12 cellular contexts compared by ENCODE assay signal in the genomic region with DNA sequence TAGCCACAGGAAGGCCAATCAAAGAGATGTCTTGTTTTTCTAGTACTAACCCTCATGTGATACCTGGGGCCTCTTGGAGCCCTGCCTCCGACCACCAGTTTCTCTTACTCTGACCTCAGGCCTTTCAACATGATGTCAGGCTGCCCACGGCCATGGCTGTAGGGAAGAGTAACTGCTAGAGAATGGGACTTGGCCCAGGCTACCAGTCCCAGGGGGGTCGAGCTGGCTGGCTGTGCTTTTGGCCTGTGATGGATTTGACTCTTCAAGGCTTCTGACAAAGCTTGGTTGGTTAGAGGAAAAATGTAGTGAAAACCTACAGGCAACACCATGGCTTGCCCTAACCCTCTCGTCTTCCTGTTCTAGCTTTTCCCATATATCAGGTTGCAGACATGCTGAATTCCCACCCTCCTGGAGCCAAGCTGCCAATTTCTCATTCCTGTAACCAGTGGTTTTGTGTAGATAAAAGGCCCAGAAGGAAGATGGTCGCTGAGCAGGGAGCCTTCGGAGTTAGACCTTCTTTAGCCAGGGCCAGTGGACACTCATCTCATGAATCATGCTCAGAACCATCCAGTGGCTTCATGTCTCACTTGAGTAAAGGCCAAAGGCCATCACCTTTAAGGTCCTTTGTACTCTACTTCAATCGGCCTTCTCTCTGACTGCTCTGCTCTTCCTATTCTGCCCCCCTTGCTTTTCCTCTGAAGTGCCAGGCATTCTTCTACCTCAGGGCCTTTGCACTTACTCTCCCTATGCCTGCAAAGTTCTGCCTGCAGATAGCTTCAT. TPM values are rescaled to one million over a fixed set of nuclear protein-coding genes. Genes with fewer than 3 reads are reported as not detected.
DNase-seq lines count a peak whose midpoint lies in the region; ATAC-seq and TF ChIP-seq lines count a peak whose summit lies in the region.
"Had no signal": no experiment of that assay in that cellular context is flagged by ENCODE, and none has a peak within 500 bp of the region (broad histone marks: within the 10 kb centered on the region; RNA-seq: fewer than 3 reads in every experiment).

No MANE protein-coding gene starts in this region.

- peaks cover 2% of the 10 kb centered on the region for H3K79me2 ChIP-seq in ACC112 (ENCODE audit: control insufficient read depth, insufficient read depth, low read length, unreplicated experiment)
- no peaks in the 10 kb centered on the region for H3K79me2 ChIP-seq in H9 (ENCODE audit: insufficient read depth, low read length)

- H2BK5ac ChIP-seq in H9 (ENCODE audit: insufficient read length, low read length) (no peak overlapping the region), mesenchymal stem cell (ENCODE audit: low read depth, low read length, poor library complexity, severe bottlenecking) (no peak overlapping the region)

- H2BK12ac ChIP-seq in H9 (ENCODE audit: insufficient read length, low read depth, low read length): no peak overlapping the region
- no peak overlapping the region for H2BK12ac ChIP-seq in mesenchymal stem cell (ENCODE audit: low read length in 2 of 2)

- no peak overlapping the region for H3T11ph ChIP-seq in H9 (ENCODE audit: low read length)

- H3K9me3 Mint-ChIP-seq in H9: no peaks in the 10 kb centered on the region

- H4K91ac ChIP-seq in H9 (ENCODE audit: insufficient read length, low read depth, low read length): no peak overlapping the region
- no peak overlapping the region for H4K91ac ChIP-seq in mesenchymal stem cell (ENCODE audit: low read length)

- H3K9me3 ChIP-seq in H9 (ENCODE audit: control insufficient read depth, low read depth, low read length): no peaks in the 10 kb centered on the region
- no peaks in the 10 kb centered on the region for H3K9me3 ChIP-seq in mesenchymal stem cell (ENCODE audit: control insufficient read depth, low read length)

- H2BK120ac ChIP-seq in H9 (ENCODE audit: low read depth, low read length, poor library complexity, severe bottlenecking) (no peak overlapping the region), mesenchymal stem cell (ENCODE audit: low read depth, low read length) (no peak overlapping the region)

- H3K4me2 ChIP-seq in H9 (ENCODE audit: insufficient read depth, insufficient read length, low read length) (no peak overlapping the region), mesenchymal stem cell (ENCODE audit: low read length, poor library complexity, severe bottlenecking) (no peak overlapping the region)

- H3K23ac ChIP-seq in H9 (ENCODE audit: insufficient read length, low read depth, low read length) (no peak overlapping the region), mesenchymal stem cell (ENCODE audit: low read length in 2 of 2) (no peak overlapping the region)

- H3K23me2 ChIP-seq in H9 (ENCODE audit: insufficient read length, low read depth, low read length, poor library complexity, severe bottlenecking): no peaks in the 10 kb centered on the region

- H3K9ac ChIP-seq in H9 (ENCODE audit: extremely low read depth, insufficient read length, low read length): no peak overlapping the region
- H3K9ac ChIP-seq in mesenchymal stem cell (ENCODE audit: low read length): peak overlapping the region; percentile 56

- no peaks in the 10 kb centered on the region for H3K27me3 Mint-ChIP-seq in H9 (ENCODE audit: low read depth)

- in situ Hi-C loops in astrocyte of the spinal cord (cut with HindIII; ENCODE audit: low sequenced_read_pairs): no loop called here

- H3K36me3 ChIP-seq in ACC112 (ENCODE audit: insufficient read depth, low read length) (no peaks in the 10 kb centered on the region), mesenchymal stem cell (ENCODE audit: control insufficient read depth in 1 of 2, insufficient read depth in 2 of 2, low read depth in 1 of 2, low read length in 2 of 2) (peaks cover 3 to 10% of the 10 kb centered on the region in 2 experiments)

- H3K4me1 Mint-ChIP-seq in H9: no peaks in the 10 kb centered on the region

- H3K4ac ChIP-seq in H9 (ENCODE audit: low read depth, low read length): no peak overlapping the region
- H3K4ac ChIP-seq in mesenchymal stem cell (ENCODE audit: low read depth in 1 of 2, low read length in 2 of 2): no peak overlapping the region

- H2BK15ac ChIP-seq in H9 (ENCODE audit: low read depth, low read length) (no peak overlapping the region), mesenchymal stem cell (ENCODE audit: low read depth, poor library complexity, severe bottlenecking) (no peak overlapping the region)

- H3K27ac ChIP-seq in ACC112 (ENCODE audit: low read depth, low read length) (peak overlapping the region; percentile 64), H9 (ENCODE audit: insufficient read length, low read depth, low read length) (no peak overlapping the region), mesenchymal stem cell (ENCODE audit: low read length, poor library complexity, severe bottlenecking) (peak overlapping the region; percentile 0)

- no peak overlapping the region for H3K56ac ChIP-seq in H9 (ENCODE audit: insufficient read length, low read depth, low read length)

- no peaks in the 10 kb centered on the region for H4K20me1 ChIP-seq in H9 (ENCODE audit: control insufficient read depth, insufficient read depth, insufficient read length)

- peak overlapping the region; percentile 28 to 89 (median 65); a peak in 2 of 7 replicates for H3K27ac Mint-ChIP-seq in H9

- H3K27me3 ChIP-seq in ACC112 (ENCODE audit: insufficient read depth, low read length): no peaks in the 10 kb centered on the region
- H3K27me3 ChIP-seq in H9 (ENCODE audit: insufficient read depth, low read length): no peaks in the 10 kb centered on the region
- H3K27me3 ChIP-seq in mesenchymal stem cell (ENCODE audit: control insufficient read depth in 1 of 2, insufficient read depth in 1 of 2, low read length in 2 of 2): no peaks in the 10 kb centered on the region

- H3K4me1 ChIP-seq in ACC112 (ENCODE audit: control insufficient read depth, insufficient read depth, low read length, unreplicated experiment): peaks cover 15% of the 10 kb centered on the region
- no peaks in the 10 kb centered on the region for H3K4me1 ChIP-seq in H9 (ENCODE audit: insufficient read depth, low read length)
- H3K4me1 ChIP-seq in mesenchymal stem cell (ENCODE audit: control insufficient read depth, insufficient read depth, low read depth, low read length): peaks cover 9% of the 10 kb centered on the region

- no peak overlapping the region for H2BK20ac ChIP-seq in H9 (ENCODE audit: low read depth, low read length, poor library complexity, severe bottlenecking)

- H3K36me3 Mint-ChIP-seq in H9 (ENCODE audit: insufficient read depth in 1 of 3, low read depth in 3 of 3): peaks cover 1 to 7% (median 5%) of the 10 kb centered on the region in 3 experiments; a peak in 5 of 7 replicates

- no peak overlapping the region for H3K4me3 Mint-ChIP-seq in H9

- TF ChIP-seq CTCF in H9 (conservative IDR thresholded peaks at IDR 0.05) (no peak), astrocyte of the spinal cord (IDR thresholded peaks at IDR 0.05; ENCODE audit: low read depth, low read length) (no peak)

- no peak overlapping the region for H3K18ac ChIP-seq in H9 (ENCODE audit: insufficient read length, low read depth, low read length)
- no peak overlapping the region for H3K18ac ChIP-seq in mesenchymal stem cell (ENCODE audit: low read depth in 1 of 2, low read length in 2 of 2)

- H3K4me3 ChIP-seq in ACC112 (ENCODE audit: low read depth, low read length) (no peak overlapping the region), astrocyte of the spinal cord (ENCODE audit: low read depth, low read length) (no peak overlapping the region), mesenchymal stem cell (ENCODE audit: insufficient read depth in 1 of 2, low read depth in 1 of 2, low read length in 2 of 2) (peak overlapping the region in 1 of 2 experiments; percentile 27)

- H3K14ac ChIP-seq in H9 (ENCODE audit: insufficient read depth, low read length): no peak overlapping the region
- no peak overlapping the region for H3K14ac ChIP-seq in mesenchymal stem cell (ENCODE audit: low read length in 2 of 2)

- WGBS in H9 (ENCODE audit: extremely low coverage, insufficient read length, low lambda C conversion rate): no CpG with 5 or more reads among the region's 7 CpGs
- WGBS in mesenchymal stem cell: 50% methylated on average over 5 of the region's 7 CpGs

- DNase-seq in H9: no peak
- peak; percentile 92 for DNase-seq in astrocyte of the spinal cord (ENCODE audit: low read depth, low spot score)
- DNase-seq in mesenchymal stem cell: peak; percentile 35
- DNase-seq in dedifferentiated amniotic fluid mesenchymal stem cell (ENCODE audit: extremely low spot score): no peak
- no peak for DNase-seq in HPDE6-E6E7 (ENCODE audit: extremely low spot score)
- no peak for DNase-seq in SHP77 treated with DMSO at 0.1 percent for 48 hours (lab: John Stamatoyannopoulos, UW)
- DNase-seq: effector memory CD4-positive, alpha-beta T cell; H7; NCI-H1694; NCI-H774 had no signal

- peak overlapping the region; percentile 71 for H2AFZ ChIP-seq in ACC112 (ENCODE audit: low read length, unreplicated experiment)
- no peak overlapping the region for H2AFZ ChIP-seq in H9 (ENCODE audit: low read length)
- no peak overlapping the region for H2AFZ ChIP-seq in mesenchymal stem cell (ENCODE audit: low read depth, low read length)

- H2AK5ac ChIP-seq in H9 (ENCODE audit: insufficient read length, low read length) (no peak overlapping the region), mesenchymal stem cell (ENCODE audit: low read length, severe bottlenecking) (no peak overlapping the region)

- no peak for ATAC-seq in activated CD4-positive, CD25-positive, alpha-beta regulatory T cell treated with anti-CD3 and anti-CD28 coated beads, Interleukin-2, amount 50 U/mL, for 24 hours

- H4K8ac ChIP-seq in H9 (replicated peaks; ENCODE audit: insufficient read length, low read depth, low read length) (no peak overlapping the region), mesenchymal stem cell (ENCODE audit: low read length) (peak overlapping the region; percentile 14)

- H3K79me1 ChIP-seq in H9 (ENCODE audit: insufficient read depth, low read depth, low read length, poor library complexity, severe bottlenecking) (no peaks in the 10 kb centered on the region), mesenchymal stem cell (replicated peaks; ENCODE audit: low read length, poor library complexity, severe bottlenecking) (peaks cover 28% of the 10 kb centered on the region)

- H4K5ac ChIP-seq in H9 (ENCODE audit: insufficient read length, low read depth, low read length): no peak overlapping the region

RNA-seq across cellular contexts. Expression of a gene that starts 19.7 kb away (rescaled TPM):
- 9.4 and 9.5 TPM in 2 replicates for total RNA-seq in H9 (2021)
- polyA plus RNA-seq in mesenchymal stem cell (2013, experiment 1 of 2): 11.6 TPM
- 11.5 TPM for polyA plus RNA-seq in mesenchymal stem cell (2013, experiment 2 of 2)

RNA-seq across cellular contexts. Expression of a gene that starts 20.9 kb away (rescaled TPM):
- 82.1 and 84.2 TPM in 2 replicates for total RNA-seq in H9 (2021)
- 87.9 TPM for polyA plus RNA-seq in mesenchymal stem cell (2013, experiment 1 of 2)
- polyA plus RNA-seq in mesenchymal stem cell (2013, experiment 2 of 2): 88.7 TPM

Comparison
In these comparisons a context has a peak if more than half of its experiments do, and no peak if none do; other contexts are left out.
1. DNase-seq: peak in astrocyte of the spinal cord (single experiment) and mesenchymal stem cell (single experiment); none in H9 (single experiment), dedifferentiated amniotic fluid mesenchymal stem cell (single experiment), HPDE6-E6E7 (single experiment) and SHP77 treated with DMSO at 0.1 percent for 48 hours (single experiment).